8 cellular contexts compared by ENCODE assay signal in genomic region chr12:93379432-93380308, GRCh38. TPM values are rescaled to one million over a fixed set of nuclear protein-coding genes. Genes with fewer than 3 reads are reported as not detected.
DNase-seq lines count a peak whose midpoint lies in the region; ATAC-seq and TF ChIP-seq lines count a peak whose summit lies in the region.

No MANE protein-coding gene starts in this region.

- POLR2A ChIA-PET in activated CD4-positive, alpha-beta memory T cell treated with anti-CD3 and anti-CD28 coated beads for 36 hours (lab: Charles Lee) = interaction anchor here (0.7 to 1.9 kb wide), 4 partner anchors 8 to 59 kb away, joined by 3 to 5 read pairs (median 4); no protein-coding TSS in a partner anchor

- H3K27ac ChIP-seq in heart right ventricle (peak overlapping the region; percentile 85 to 97 (median 94)), hepatocyte (peak overlapping the region; percentile 94), skeletal muscle tissue (ENCODE audit: low read depth, low read length) (peak overlapping the region; percentile 90)

- peaks cover 40% of the 10 kb centered on the region for H3K4me1 Mint-ChIP-seq in activated CD4-positive, alpha-beta memory T cell treated with anti-CD3 and anti-CD28 coated beads for 36 hours (ENCODE audit: low read depth)

- peak overlapping the region; percentile 75 for H3K4me2 ChIP-seq in hepatocyte

- H4K20me1 ChIP-seq in hepatocyte (ENCODE audit: insufficient read depth, poor library complexity, severe bottlenecking) = peaks cover 61% of the 10 kb centered on the region

- intact Hi-C loops in heart right ventricle (cut with DNase I) = loop anchor here in 8 of 10 donors (5.0 to 10.0 kb wide), 11 partner anchors 75 to 355 kb away; no protein-coding TSS in a partner anchor
- intact Hi-C loops in Right ventricle myocardium inferior (cut with DNase I) = loop anchor here (5.0 to 10.0 kb wide), 4 partner anchors 155 to 455 kb away; partner anchors contain the start of gene EEA1
- intact Hi-C loops in activated CD4-positive, alpha-beta memory T cell treated with anti-CD3 and anti-CD28 coated beads for 36 hours (cut with micrococcal nuclease) = loop anchor here (1.0 to 5.0 kb wide), 4 partner anchors 9 to 298 kb away; partner anchors contain the start of gene CRADD
- intact Hi-C loops in left colon (cut with DNase I, micrococcal nuclease) = loop anchor here in 1 of 2 donors (10.0 kb wide), 1 partner anchor 285 kb away; no protein-coding TSS in a partner anchor

- DNase-seq in heart right ventricle (no peak), Right ventricle myocardium inferior (ENCODE audit: missing footprints) (no peak), hepatocyte (ENCODE audit: low spot score) (no peak), left colon (no peak), amniotic stem cell (lab: John Stamatoyannopoulos, UW) (no peak)
- DNase-seq in activated CD4-positive, alpha-beta memory T cell treated with anti-CD3 and anti-CD28 coated beads for 36 hours = no peak

- ATAC-seq in heart right ventricle = no peak
- ATAC-seq in Right ventricle myocardium inferior = no peak
- ATAC-seq in left colon = no peak
- ATAC-seq in HG03457 (IDR thresholded peaks at IDR 0.05; ENCODE audit: unreplicated experiment) = no peak

- H3K27me3 ChIP-seq in heart right ventricle = no peaks in the 10 kb centered on the region
- no peaks in the 10 kb centered on the region for H3K27me3 ChIP-seq in hepatocyte
- no peaks in the 10 kb centered on the region for H3K27me3 ChIP-seq in skeletal muscle tissue (ENCODE audit: control insufficient read depth in 3 of 3, insufficient read depth in 3 of 3, low read length in 3 of 3)

- H3K4me3 Mint-ChIP-seq in activated CD4-positive, alpha-beta memory T cell treated with anti-CD3 and anti-CD28 coated beads for 36 hours = peak overlapping the region; percentile 99

- H3K9ac ChIP-seq in skeletal muscle tissue (ENCODE audit: low read depth in 1 of 3, low read length in 3 of 3) = peak overlapping the region; percentile 88 to 97 (median 95)

- peaks cover 0 to 10% (median 0%) of the 10 kb centered on the region in 9 donors for H3K36me3 ChIP-seq in heart right ventricle
- no peaks in the 10 kb centered on the region for H3K36me3 ChIP-seq in hepatocyte (replicated peaks; ENCODE audit: insufficient read depth, low read depth)
- peaks cover 0 to 9% (median 2%) of the 10 kb centered on the region in 3 donors for H3K36me3 ChIP-seq in skeletal muscle tissue (ENCODE audit: control insufficient read depth in 3 of 3, insufficient read depth in 3 of 3, low read length in 3 of 3)

- H3K4me1 ChIP-seq in heart right ventricle (peaks cover 0 to 75% (median 50%) of the 10 kb centered on the region in 9 donors), hepatocyte (ENCODE audit: insufficient read depth) (peaks cover 10% of the 10 kb centered on the region), skeletal muscle tissue (ENCODE audit: control insufficient read depth in 3 of 3, insufficient read depth in 3 of 3, low read length in 3 of 3) (peaks cover 22 to 37% (median 33%) of the 10 kb centered on the region in 3 donors)

- H3K27me3 Mint-ChIP-seq in activated CD4-positive, alpha-beta memory T cell treated with anti-CD3 and anti-CD28 coated beads for 36 hours = no peaks in the 10 kb centered on the region

- H2AFZ ChIP-seq in hepatocyte = no peak overlapping the region

- peaks cover 86% of the 10 kb centered on the region for H3K79me2 ChIP-seq in hepatocyte

- H3K9me3 Mint-ChIP-seq in activated CD4-positive, alpha-beta memory T cell treated with anti-CD3 and anti-CD28 coated beads for 36 hours = no peaks in the 10 kb centered on the region

- H3K9me2 ChIP-seq in hepatocyte (replicated peaks; ENCODE audit: insufficient read depth) = no peaks in the 10 kb centered on the region

- TF ChIP-seq CTCF in heart right ventricle (IDR thresholded peaks at IDR 0.05) (no peak), hepatocyte (IDR thresholded peaks at IDR 0.05; ENCODE audit: poor library complexity) (no peak)

- H3K4me3 ChIP-seq in heart right ventricle = peak overlapping the region; percentile 77 to 93 (median 84)
- H3K4me3 ChIP-seq in hepatocyte = peak overlapping the region; percentile 69
- H3K4me3 ChIP-seq in skeletal muscle tissue (ENCODE audit: low read length in 3 of 3) = peak overlapping the region; percentile 78 to 97 (median 95)

- no peaks in the 10 kb centered on the region for H3K9me3 ChIP-seq in heart right ventricle
- no peaks in the 10 kb centered on the region for H3K9me3 ChIP-seq in hepatocyte (ENCODE audit: low read depth)
- H3K9me3 ChIP-seq in skeletal muscle tissue (ENCODE audit: control insufficient read depth in 3 of 3, low read length in 3 of 3) = no peaks in the 10 kb centered on the region

- peaks cover 11% of the 10 kb centered on the region for H3K36me3 Mint-ChIP-seq in activated CD4-positive, alpha-beta memory T cell treated with anti-CD3 and anti-CD28 coated beads for 36 hours

- CTCF ChIA-PET in activated CD4-positive, alpha-beta memory T cell treated with anti-CD3 and anti-CD28 coated beads for 36 hours (lab: Charles Lee) = interaction anchor here (1.1 to 3.2 kb wide), 7 partner anchors 17 to 721 kb away, joined by 3 to 27 read pairs (median 11); partner anchors contain the start of gene UBE2N

- 8 to 15% methylated on average over 7 of the region's 7 CpGs for WGBS in heart right ventricle, 2 donors
- WGBS in hepatocyte (ENCODE audit: low lambda C conversion rate, missing lambda C conversion rate) = 1% methylated on average over 7 of the region's 7 CpGs

- H3K27ac Mint-ChIP-seq in activated CD4-positive, alpha-beta memory T cell treated with anti-CD3 and anti-CD28 coated beads for 36 hours = peak overlapping the region; percentile 99

RNA-seq across cellular contexts. Expression of gene NUDT4, which starts 1.9 kb away (rescaled TPM):
- total RNA-seq in heart right ventricle (100 to 1,000 TPM; 171 to 663 (median 245) TPM), Right ventricle myocardium inferior (445 TPM), hepatocyte (243 and 265 TPM in 2 replicates), skeletal muscle tissue (62.1 TPM), left colon (100 to 1,000 TPM; 103 to 124 TPM)
- polyA plus RNA-seq in heart right ventricle (100 to 1,000 TPM in 1 of 2 donors, 10 to 100 TPM in 1; 61.1 to 128 TPM), hepatocyte (123 and 151 TPM in 2 replicates)
- 10 to 100 TPM; 58.2 TPM for total RNA-seq in activated CD4-positive, alpha-beta memory T cell treated with anti-CD3 and anti-CD28 coated beads for 36 hours
